1 cellular context compared by ENCODE assay signal in genomic region chr19:38946229-38947010, GRCh38.
TF ChIP-seq lines count a peak whose summit lies in the region.

No MANE protein-coding gene starts in this region.

TF ChIP-seq in HepG2, 621 proteins besides CTCF, POLR2A, EP300 and RAD21:
- TF ChIP-seq CERS6 (CRISPR knock-in tag; IDR thresholded peaks at IDR 0.05) (no peak), AGO2 (optimal IDR thresholded peaks at IDR 0.05; ENCODE audit: low read depth, low read length) (peak; percentile 71)
